8 cellular contexts compared by ENCODE assay signal in genomic region chr1:150322310-150322709, GRCh38. TPM values are rescaled to one million over a fixed set of nuclear protein-coding genes. Genes with fewer than 3 reads are reported as not detected.
DNase-seq lines count a peak whose midpoint lies in the region; ATAC-seq and TF ChIP-seq lines count a peak whose summit lies in the region.

No MANE protein-coding gene starts in this region.

- TF ChIP-seq EP300 in sigmoid colon (IDR thresholded peaks at IDR 0.05): no peak

- H3K27ac ChIP-seq in RWPE2 (ENCODE audit: poor library complexity, severe bottlenecking): peak overlapping the region; percentile 62
- peak overlapping the region in 3 of 4 donors; percentile 86 to 91 (median 87) for H3K27ac ChIP-seq in sigmoid colon

- H3K4me1 ChIP-seq in RWPE2 (ENCODE audit: insufficient read depth, poor library complexity, severe bottlenecking) (no peaks in the 10 kb centered on the region), sigmoid colon (peaks cover 0 to 22% (median 14%) of the 10 kb centered on the region in 4 donors)

- no peak for ATAC-seq in RWPE2 (ENCODE audit: low read depth)
- ATAC-seq in GM21786 (IDR thresholded peaks at IDR 0.05; ENCODE audit: unreplicated experiment): no peak
- ATAC-seq in HG03280 (IDR thresholded peaks at IDR 0.05; ENCODE audit: unreplicated experiment): no peak

- TF ChIP-seq POLR2A in sigmoid colon (IDR thresholded peaks at IDR 0.05): no peak

- DNase-seq in GM13977 (ENCODE audit: low spot score) (peak; percentile 20), RWPE2 (ENCODE audit: low spot score) (no peak), epithelial cell of esophagus (ENCODE audit: low read depth) (peak; percentile 64), sigmoid colon (no peak), T1000 (lab: John Stamatoyannopoulos, UW) (no peak), foreskin melanocyte (no peak)

- H3K9me3 ChIP-seq in RWPE2 (ENCODE audit: severe bottlenecking) (no peaks in the 10 kb centered on the region), sigmoid colon (no peaks in the 10 kb centered on the region)

- in situ Hi-C loops in GM13977 (cut with MboI; ENCODE audit: low pct_unique_long_range_greater_than_20kb, low sequenced_read_pairs, unreplicated experiment): no loop called here

- intact Hi-C loops in sigmoid colon (cut with DNase I): loop anchor here (5.0 kb wide), 2 partner anchors 40 to 65 kb away; partner anchors contain the start of genes CA14 and CIART

- H3K36me3 ChIP-seq in RWPE2 (ENCODE audit: low read depth): peaks cover 33% of the 10 kb centered on the region
- H3K36me3 ChIP-seq in sigmoid colon: peaks cover 9 to 30% (median 21%) of the 10 kb centered on the region in 4 donors

- TF ChIP-seq CTCF in GM13977 (IDR thresholded peaks at IDR 0.05; ENCODE audit: extremely low read depth, insufficient read depth, missing control alignments) (no peak), RWPE2 (IDR thresholded peaks at IDR 0.05; ENCODE audit: poor library complexity, severe bottlenecking) (no peak), epithelial cell of esophagus (IDR thresholded peaks at IDR 0.05; ENCODE audit: insufficient read depth, low read depth, low read length, missing control alignments) (no peak), sigmoid colon (IDR thresholded peaks at IDR 0.05) (no peak)

- H3K4me3 ChIP-seq in RWPE2 (ENCODE audit: severe bottlenecking) (peak overlapping the region; percentile 43), epithelial cell of esophagus (ENCODE audit: low read length) (peak overlapping the region; percentile 65), sigmoid colon (peak overlapping the region; percentile 68 to 86 (median 78))

- H3K27me3 ChIP-seq in RWPE2 (ENCODE audit: insufficient read depth, poor library complexity, severe bottlenecking) (no peaks in the 10 kb centered on the region), sigmoid colon (no peaks in the 10 kb centered on the region)

- 74 to 89% methylated on average over 3 of the region's 3 CpGs for WGBS in sigmoid colon, 2 donors

RNA-seq across cellular contexts. Expression of gene PRPF3, which starts 1.0 kb away (rescaled TPM):
- total RNA-seq in sigmoid colon: 10 to 100 TPM; 29.5 to 53.5 (median 35.9) TPM
- polyA plus RNA-seq in sigmoid colon: 10 to 100 TPM; 15.0 to 35.0 (median 16.2) TPM

RNA-seq across cellular contexts. Expression of gene MRPS21, which starts 28.6 kb away (rescaled TPM):
- 10 to 100 TPM; 36.8 to 68.3 (median 58.4) TPM for total RNA-seq in sigmoid colon
- 10 to 100 TPM; 64.3 to 94.3 (median 71.0) TPM for polyA plus RNA-seq in sigmoid colon

RNA-seq across cellular contexts. Expression of gene CIART, which starts 40.0 kb away (rescaled TPM):
- total RNA-seq in sigmoid colon: 10 to 100 TPM; 11.4 to 15.3 (median 13.5) TPM
- polyA plus RNA-seq in sigmoid colon: 1 to 10 TPM in 2 of 3 donors, not detected in 1; 2.5 to 4.2 TPM

RNA-seq across cellular contexts. Expression of gene RPRD2, which starts 41.6 kb away (rescaled TPM):
- 10 to 100 TPM; 16.2 to 26.7 (median 21.2) TPM for total RNA-seq in sigmoid colon
- 10 to 100 TPM in 1 of 3 donors, 1 to 10 TPM in 2; 4.2 to 12.4 (median 5.5) TPM for polyA plus RNA-seq in sigmoid colon

RNA-seq across cellular contexts. Expression of gene C1orf54, which starts 49.7 kb away (rescaled TPM):
- 10 to 100 TPM; 14.8 to 49.7 (median 39.4) TPM for total RNA-seq in sigmoid colon
- polyA plus RNA-seq in sigmoid colon: 10 to 100 TPM; 15.7 to 27.0 (median 23.8) TPM

Comparison
In these comparisons a context has a peak if more than half of its experiments do, and no peak if none do; other contexts are left out.
1. DNase-seq: peak in GM13977 (single experiment) and epithelial cell of esophagus (single experiment); none in RWPE2 (single experiment), sigmoid colon (single experiment), T1000 (single experiment) and foreskin melanocyte (single experiment).
2. Peak in every context shown above with its lines, with median percentiles within 50 percentile points of each other: H3K4me3 ChIP-seq.